Comparison of ENCODE assay signal across 9 cellular contexts in the genomic region with DNA sequence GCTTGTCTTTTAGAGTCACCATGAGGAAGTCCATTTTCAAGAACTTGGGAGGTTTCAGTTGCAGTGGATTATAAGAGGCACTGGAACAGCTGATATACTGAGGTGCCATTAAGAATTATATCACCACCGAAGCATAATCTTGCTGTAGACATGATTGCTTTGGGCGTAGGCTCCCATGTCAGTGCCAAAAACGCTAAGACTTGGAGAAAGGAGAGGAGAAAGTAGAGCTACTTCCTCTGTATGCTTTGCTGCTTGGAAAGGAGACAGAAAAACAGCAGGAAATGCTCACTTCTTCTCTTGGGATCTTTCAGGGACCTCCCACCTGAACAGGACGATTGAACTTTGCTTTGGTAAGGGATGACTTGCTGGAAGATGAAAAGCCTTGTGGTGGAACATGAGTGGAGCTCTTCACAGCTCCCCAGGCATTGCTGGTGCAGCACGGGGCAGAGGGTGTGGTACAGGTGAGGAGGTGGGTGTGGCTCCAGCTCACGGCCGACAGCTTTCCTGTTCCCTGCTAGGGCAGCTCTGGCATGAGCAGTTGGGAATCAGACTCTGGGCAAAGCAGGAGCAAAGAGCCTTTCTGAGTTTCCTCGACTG.
DNase-seq lines count a peak whose midpoint lies in the region; ATAC-seq and TF ChIP-seq lines count a peak whose summit lies in the region.
"Had no signal": no experiment of that assay in that cellular context is flagged by ENCODE, and none has a peak within 500 bp of the region (broad histone marks: within the 10 kb centered on the region; RNA-seq: fewer than 3 reads in every experiment).

No MANE protein-coding gene starts in this region.

- no peaks in the 10 kb centered on the region for H3K79me2 ChIP-seq in trophoblast cell (ENCODE audit: control insufficient read depth, insufficient read depth, low read length, poor library complexity)

- TF ChIP-seq CTCF in fibroblast of pulmonary artery (IDR thresholded peaks at IDR 0.05; ENCODE audit: low read length, missing control alignments) (no peak), gastrocnemius medialis (IDR thresholded peaks at IDR 0.05 in 4 of 5, conservative IDR thresholded peaks at IDR 0.05 in 1 of 5) (no peak), GM20000 (IDR thresholded peaks at IDR 0.05; ENCODE audit: extremely low read depth, missing control alignments) (no peak)

- no peaks in the 10 kb centered on the region for H3K79me1 ChIP-seq in trophoblast cell (ENCODE audit: low read length)

- intact Hi-C loops in gastrocnemius medialis (cut with DNase I; ENCODE audit: low total_unique reads): no loop called here

- H3K4me1 ChIP-seq in gastrocnemius medialis (peaks cover 8 to 11% of the 10 kb centered on the region in 2 donors), trophoblast cell (ENCODE audit: control insufficient read depth in 1 of 2, insufficient read depth in 2 of 2, low read length in 2 of 2) (peaks cover 0 to 2% of the 10 kb centered on the region in 2 experiments)

- H3K27me3 ChIP-seq in gastrocnemius medialis: no peaks in the 10 kb centered on the region
- H3K27me3 ChIP-seq in trophoblast cell (ENCODE audit: insufficient read depth, low read length): no peaks in the 10 kb centered on the region

- TF ChIP-seq POLR2A in gastrocnemius medialis (IDR thresholded peaks at IDR 0.05): no peak

- peak; percentile 11 for DNase-seq in DMS79 (lab: John Stamatoyannopoulos, UW)
- DNase-seq in NCI-H69 (lab: John Stamatoyannopoulos, UW): peak; percentile 71
- DNase-seq in fibroblast of pulmonary artery (ENCODE audit: low read depth): peak; percentile 51
- DNase-seq in gastrocnemius medialis: no peak
- DNase-seq in trophoblast cell: no peak
- no peak for DNase-seq in T1000 (lab: John Stamatoyannopoulos, UW)
- no peak for DNase-seq in GM20000 (ENCODE audit: low spot score)
- DNase-seq in stimulated activated CD4-positive, alpha-beta T cell treated with anti-CD3 and anti-CD28 coated beads, Interleukin-2, amount 100 ng/mL, for 48 hours: no peak
- DNase-seq: activated CD8-positive, alpha-beta memory T cell treated with anti-CD3 and anti-CD28 coated beads for 24 hours had no signal

- no peak overlapping the region for H2AK5ac ChIP-seq in trophoblast cell (ENCODE audit: low read length)

- H3K4me3 ChIP-seq in fibroblast of pulmonary artery (replicated peaks; ENCODE audit: low read depth, low read length): peak overlapping the region; percentile 27
- H3K4me3 ChIP-seq in gastrocnemius medialis: peak overlapping the region in 1 of 4 donors; percentile 29
- H3K4me3 ChIP-seq in trophoblast cell (ENCODE audit: low read depth, low read length): no peak overlapping the region

- no peak overlapping the region for H2BK12ac ChIP-seq in trophoblast cell (ENCODE audit: low read length)

- no peak overlapping the region for H3K4me2 ChIP-seq in trophoblast cell (ENCODE audit: low read length)

- H4K91ac ChIP-seq in trophoblast cell (ENCODE audit: low read depth, low read length): no peak overlapping the region

- H3K36me3 ChIP-seq in gastrocnemius medialis (no peaks in the 10 kb centered on the region), trophoblast cell (ENCODE audit: control insufficient read depth in 1 of 2, insufficient read depth in 2 of 2, low read length in 2 of 2) (no peaks in the 10 kb centered on the region)

- H3K27ac ChIP-seq in gastrocnemius medialis: peak overlapping the region; percentile 25 to 60 (median 31)
- H3K27ac ChIP-seq in trophoblast cell (ENCODE audit: low read depth, low read length): no peak overlapping the region

- H3K23ac ChIP-seq in trophoblast cell (ENCODE audit: low read length): no peak overlapping the region

- no peak overlapping the region for H4K8ac ChIP-seq in trophoblast cell (ENCODE audit: low read depth, low read length)

- H3K14ac ChIP-seq in trophoblast cell (ENCODE audit: low read length): no peak overlapping the region

- in situ Hi-C loops in gastrocnemius medialis (cut with MboI; ENCODE audit: low sequenced_read_pairs in 4 of 4): loop anchor here in 1 of 4 donors (10.0 kb wide), 1 partner anchor 61 kb away; no protein-coding TSS in a partner anchor

- no peak overlapping the region for H2AFZ ChIP-seq in trophoblast cell (ENCODE audit: insufficient read depth, low read length, poor library complexity)

- H4K12ac ChIP-seq in trophoblast cell (ENCODE audit: low read depth, low read length): no peak overlapping the region

- no CpG with 5 or more reads among the region's 8 CpGs for WGBS in trophoblast cell (ENCODE audit: extremely low coverage, insufficient coverage, insufficient read length)

- H2BK5ac ChIP-seq in trophoblast cell (ENCODE audit: low read depth, low read length, poor library complexity): no peak overlapping the region

- H3K9ac ChIP-seq in trophoblast cell (ENCODE audit: low read length): no peak overlapping the region

- H3K18ac ChIP-seq in trophoblast cell (ENCODE audit: low read length): no peak overlapping the region

- H2BK120ac ChIP-seq in trophoblast cell (ENCODE audit: insufficient read depth, low read length, poor library complexity): no peak overlapping the region

- H3K9me3 ChIP-seq in gastrocnemius medialis: peaks cover 0 to 5% (median 0%) of the 10 kb centered on the region in 3 donors
- H3K9me3 ChIP-seq in trophoblast cell (ENCODE audit: insufficient read depth, low read depth, low read length): no peaks in the 10 kb centered on the region

- no peak overlapping the region for H3K4ac ChIP-seq in trophoblast cell (ENCODE audit: low read depth, low read length)

- ATAC-seq in gastrocnemius medialis: peak; percentile 33 to 49

Comparison
In these comparisons a context has a peak if more than half of its experiments do, and no peak if none do; other contexts are left out.
1. DNase-seq: peak in DMS79 (single experiment), NCI-H69 (single experiment) and fibroblast of pulmonary artery (single experiment); none in gastrocnemius medialis (0 of 2), trophoblast cell (0 of 2), T1000 (single experiment), GM20000 (single experiment) and stimulated activated CD4-positive, alpha-beta T cell treated with anti-CD3 and anti-CD28 coated beads, Interleukin-2, amount 100 ng/mL, for 48 hours (0 of 2).